Comparison of ENCODE assay signal across 32 cellular contexts in the genomic region with DNA sequence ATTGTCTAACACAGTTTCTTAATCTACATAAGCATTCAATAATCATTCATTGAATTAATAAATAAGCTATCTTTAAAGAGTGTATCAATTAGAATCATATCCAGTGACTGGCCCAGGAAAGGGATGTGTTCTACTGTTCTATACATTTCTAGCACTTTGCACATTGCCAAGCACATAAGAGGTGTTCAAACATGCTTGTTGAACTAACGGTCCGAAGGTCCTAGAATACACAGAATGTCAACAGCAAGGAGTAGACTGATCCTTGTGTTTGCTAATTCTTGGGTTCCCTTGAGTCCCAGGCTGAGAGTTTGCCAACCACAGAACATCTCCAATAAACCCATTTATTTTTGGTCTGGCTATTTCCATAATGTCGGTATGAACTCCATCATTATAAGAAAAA.
"Had no signal": no experiment of that assay in that cellular context is flagged by ENCODE, and none has a peak within 500 bp of the region (broad histone marks: within the 10 kb centered on the region; RNA-seq: fewer than 3 reads in every experiment).

No MANE protein-coding gene starts in this region.

- H3K4me3 ChIP-seq: MG63 had no signal

- DNase-seq: Karpas-422, Kasumi-1, MG63, MM.1S, MV-4-11, NCI-H1048, NCI-H1092, NCI-H1092 treated with DMSO at 0.1 percent for 48 hours, NCI-H1105, NCI-H1105 treated with DMSO at 0.1 percent for 48 hours, NCI-H1417 treated with DMSO at 0.1 percent for 48 hours, NCI-H1436, NCI-H1436 treated with DMSO at 0.1 percent for 48 hours, NCI-H146, NCI-H1694, NCI-H1694 treated with DMSO at 0.1 percent for 48 hours, NCI-H187, NCI-H187 treated with DMSO at 0.1 percent for 48 hours, NCI-H2029, NCI-H2029 treated with DMSO at 0.1 percent for 48 hours, NCI-H2081, NCI-H2081 treated with DMSO at 0.1 percent for 48 hours, NCI-H2107, NCI-H2171, NCI-H2171 treated with DMSO at 0.1 percent for 48 hours, NCI-H2227 treated with DMSO at 0.1 percent for 48 hours, NCI-H226, NCI-H345, NCI-H510A, NCI-H510A treated with DMSO at 0.1 percent for 48 hours, NCI-H524, NCI-H524 treated with DMSO at 0.1 percent for 48 hours had no signal

- H3K27me3 ChIP-seq: MG63 had no signal

- H3K36me3 ChIP-seq: MG63 had no signal

- H3K9me3 ChIP-seq: MG63 had no signal
